Comparison of ENCODE assay signal across 14 cellular contexts in genomic region chr3:141452773-141453172, GRCh38.
"Had no signal": no experiment of that assay in that cellular context is flagged by ENCODE, and none has a peak within 500 bp of the region (broad histone marks: within the 10 kb centered on the region; RNA-seq: fewer than 3 reads in every experiment).

No MANE protein-coding gene starts in this region.

- H3K36me3 Mint-ChIP-seq: activated naive CD8-positive, alpha-beta T cell treated with anti-CD3 and anti-CD28 coated beads, Interleukin-2, amount 10 ng/mL, durations not matched to agents 7 days and 5 days had no signal

- H3K4me1 ChIP-seq: foreskin keratinocyte, parathyroid adenoma had no signal

- H3K27me3 Mint-ChIP-seq: activated B cell treated with CpG ODN at 0.5 μM for 24 hours; activated CD4-positive, alpha-beta T cell treated with anti-CD3 and anti-CD28 coated beads, Interleukin-2, amount 10 ng/mL, durations not matched to agents 7 days and 5 days; activated naive CD8-positive, alpha-beta T cell treated with anti-CD3 and anti-CD28 coated beads, Interleukin-2, amount 10 ng/mL, durations not matched to agents 7 days and 5 days had no signal

- H3K4me3 Mint-ChIP-seq: activated B cell treated with CpG ODN at 0.5 μM for 24 hours; activated CD4-positive, alpha-beta T cell treated with anti-CD3 and anti-CD28 coated beads, Interleukin-2, amount 10 ng/mL, durations not matched to agents 7 days and 5 days; activated naive CD8-positive, alpha-beta T cell treated with anti-CD3 and anti-CD28 coated beads, Interleukin-2, amount 10 ng/mL, durations not matched to agents 7 days and 5 days; T-helper 2 cell treated with Interferon-gamma antibody and Interleukin-4, amounts not matched to agents 5 μg/mL and 100 μg/mL, for 36 hours had no signal

- H3K9ac ChIP-seq: parathyroid adenoma had no signal

- H3K27ac ChIP-seq: foreskin keratinocyte, parathyroid adenoma, upper lobe of right lung had no signal

- H3K27ac Mint-ChIP-seq: activated B cell treated with CpG ODN at 0.5 μM for 24 hours; activated CD4-positive, alpha-beta T cell treated with anti-CD3 and anti-CD28 coated beads, Interleukin-2, amount 10 ng/mL, durations not matched to agents 7 days and 5 days; activated naive CD8-positive, alpha-beta T cell treated with anti-CD3 and anti-CD28 coated beads, Interleukin-2, amount 10 ng/mL, durations not matched to agents 7 days and 5 days; T-helper 2 cell treated with Interferon-gamma antibody and Interleukin-4, amounts not matched to agents 5 μg/mL and 100 μg/mL, for 36 hours had no signal

- H3K27me3 ChIP-seq: foreskin keratinocyte, upper lobe of right lung had no signal

- DNase-seq: activated B cell treated with CpG ODN at 0.5 μM for 24 hours; activated CD8-positive, alpha-beta memory T cell treated with anti-CD3 and anti-CD28 coated beads for 24 hours; activated naive CD4-positive, alpha-beta T cell; activated naive CD8-positive, alpha-beta T cell treated with anti-CD3 and anti-CD28 coated beads, Interleukin-2, amount 10 ng/mL, durations not matched to agents 7 days and 5 days; cerebellar nuclear complex; glutamatergic neuron; retina; stimulated activated CD4-positive, alpha-beta T cell treated with anti-CD3 and anti-CD28 coated beads, Interleukin-15, amount 100 ng/mL, for 24 hours; stimulated activated naive CD4-positive, alpha-beta T cell treated with Interleukin-2 at 50 U/mL for 16 hours; upper lobe of right lung had no signal

- H2AFZ ChIP-seq: parathyroid adenoma had no signal

- H3K9me3 Mint-ChIP-seq: activated B cell treated with CpG ODN at 0.5 μM for 24 hours; activated CD4-positive, alpha-beta T cell treated with anti-CD3 and anti-CD28 coated beads, Interleukin-2, amount 10 ng/mL, durations not matched to agents 7 days and 5 days; activated naive CD8-positive, alpha-beta T cell treated with anti-CD3 and anti-CD28 coated beads, Interleukin-2, amount 10 ng/mL, durations not matched to agents 7 days and 5 days; T-helper 2 cell treated with Interferon-gamma antibody and Interleukin-4, amounts not matched to agents 5 μg/mL and 100 μg/mL, for 36 hours had no signal

- H3K4me3 ChIP-seq: upper lobe of right lung had no signal

- H3K9me3 ChIP-seq: upper lobe of right lung had no signal
